In the genomic region with DNA sequence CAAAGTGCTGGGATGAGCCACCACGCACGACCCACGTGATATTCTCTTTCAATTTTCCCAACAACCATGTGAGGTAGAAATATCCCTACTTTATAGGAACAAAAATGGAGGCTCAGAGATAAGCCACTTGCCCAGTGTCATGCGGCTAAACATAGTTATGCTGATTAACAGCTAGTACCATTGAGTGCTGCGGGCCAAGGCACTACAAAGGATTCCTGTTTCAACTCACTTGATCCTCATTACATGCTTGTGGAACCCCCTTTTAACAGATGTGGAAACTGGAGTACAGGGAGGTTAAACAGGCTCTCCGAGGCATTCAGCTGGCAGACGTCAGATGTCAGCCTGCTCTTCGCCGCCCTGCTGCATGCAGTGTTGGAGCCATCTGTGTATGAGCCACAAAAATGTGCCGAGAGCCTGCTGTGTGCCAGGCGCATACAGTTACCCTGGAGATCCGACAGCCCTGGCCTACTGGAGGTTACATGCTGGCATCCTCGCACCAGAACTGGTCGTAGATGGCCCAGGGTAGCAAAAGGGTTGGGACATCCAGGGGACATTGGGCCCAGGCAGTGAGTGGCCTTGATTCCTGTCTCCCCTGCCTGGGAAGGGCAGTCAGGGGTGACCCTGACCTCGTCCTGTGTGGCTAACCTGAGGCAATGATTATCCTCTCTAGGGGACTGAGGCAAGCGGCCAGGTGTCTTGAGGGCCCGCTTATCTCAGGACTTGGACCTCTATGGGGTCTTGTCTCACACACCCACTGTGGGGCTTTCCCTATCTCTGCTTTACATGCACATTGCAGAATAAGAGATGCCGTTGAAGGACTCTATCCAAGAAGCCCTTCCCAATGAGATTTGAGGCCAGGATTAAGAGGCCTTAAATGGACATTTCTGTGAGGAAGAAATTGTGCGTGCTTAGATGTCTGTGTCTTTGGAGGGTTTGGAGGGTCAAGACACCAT, we compare ENCODE assay signal across 25 cellular contexts. TPM values are rescaled to one million over a fixed set of nuclear protein-coding genes. Genes with fewer than 3 reads are reported as not detected.
DNase-seq lines count a peak whose midpoint lies in the region; ATAC-seq, FAIRE-seq and TF ChIP-seq lines count a peak whose summit lies in the region.
"Had no signal": no experiment of that assay in that cellular context is flagged by ENCODE, and none has a peak within 500 bp of the region (broad histone marks: within the 10 kb centered on the region; RNA-seq: fewer than 3 reads in every experiment).

No MANE protein-coding gene starts in this region.

- H2AFZ ChIP-seq in H9 (ENCODE audit: low read length), result no peak overlapping the region
- no peak overlapping the region for H2AFZ ChIP-seq in mesenchymal stem cell (ENCODE audit: low read depth, low read length)

- DNase-seq in AG20443 (ENCODE audit: low spot score), result peak; percentile 47
- DNase-seq in H9, result peak; percentile 31
- peak; percentile 33 for DNase-seq in mesenchymal stem cell
- DNase-seq in CD8-positive, alpha-beta memory T cell, result no peak
- DNase-seq in middle frontal gyrus (ENCODE audit: extremely low spot score, low spot score), result no peak
- no peak for DNase-seq in RCC 7860 (ENCODE audit: low spot score)
- DNase-seq: ACHN; activated CD4-positive, alpha-beta T cell treated with anti-CD3 and anti-CD28 coated beads, Interleukin-2, amount 10 ng/mL, durations not matched to agents 7 days and 5 days; activated naive CD8-positive, alpha-beta T cell treated with anti-CD3 and anti-CD28 coated beads for 36 hours; CD4-positive, alpha-beta T cell; effector CD8-positive, alpha-beta T cell; GDM1; mucosa of descending colon; NCI-H1105; NCI-H2081 treated with DMSO at 0.1 percent for 48 hours; NCI-H510A treated with DMSO at 0.1 percent for 48 hours; stimulated activated CD4-positive, alpha-beta T cell treated with anti-CD3 and anti-CD28 coated beads, Interleukin-4, amount 100 ng/mL, for 1 hour; stimulated activated naive CD4-positive, alpha-beta T cell; T-helper 2 cell; testis had no signal

- FAIRE-seq in RCC 7860 (lab: Jason Lieb, UNC), result no peak

- H4K91ac ChIP-seq in H9 (ENCODE audit: insufficient read length, low read depth, low read length), result no peak overlapping the region
- no peak overlapping the region for H4K91ac ChIP-seq in mesenchymal stem cell (ENCODE audit: low read length)

- H2BK5ac ChIP-seq in H9 (ENCODE audit: insufficient read length, low read length) (no peak overlapping the region), mesenchymal stem cell (ENCODE audit: low read depth, low read length, poor library complexity, severe bottlenecking) (no peak overlapping the region)

- no peaks in the 10 kb centered on the region for H3K23me2 ChIP-seq in H9 (ENCODE audit: insufficient read length, low read depth, low read length, poor library complexity, severe bottlenecking)

- H2BK120ac ChIP-seq in H9 (ENCODE audit: low read depth, low read length, poor library complexity, severe bottlenecking) (no peak overlapping the region), mesenchymal stem cell (ENCODE audit: low read depth, low read length) (no peak overlapping the region)

- intact Hi-C loops in dendritic cell treated with granulocyte-macrophage colony-stimulating factor and Interleukin-4, amounts not matched to agents 40 ng/mL and 50 ng/mL, for 4 days (cut with micrococcal nuclease), result no loop called here

- H3K4me2 ChIP-seq in H9 (ENCODE audit: insufficient read depth, insufficient read length, low read length), result no peak overlapping the region
- no peak overlapping the region for H3K4me2 ChIP-seq in mesenchymal stem cell (ENCODE audit: low read length, poor library complexity, severe bottlenecking)

- no peak overlapping the region for H3T11ph ChIP-seq in H9 (ENCODE audit: low read length)

- H2AK5ac ChIP-seq in H9 (ENCODE audit: insufficient read length, low read length) (no peak overlapping the region), mesenchymal stem cell (ENCODE audit: low read length, severe bottlenecking) (no peak overlapping the region)

- ATAC-seq in HG02852 (IDR thresholded peaks at IDR 0.05; ENCODE audit: unreplicated experiment), result no peak
- ATAC-seq: esophagus mucosa, mucosa of descending colon had no signal

- peaks cover 16 to 27% of the 10 kb centered on the region in 2 experiments for H3K4me1 Mint-ChIP-seq in H9
- peaks cover 60% of the 10 kb centered on the region for H3K4me1 Mint-ChIP-seq in dendritic cell treated with granulocyte-macrophage colony-stimulating factor and Interleukin-4, amounts not matched to agents 40 ng/mL and 50 ng/mL, for 4 days (ENCODE audit: low read depth)
- peaks cover 6 to 13% (median 10%) of the 10 kb centered on the region in 3 donors for H3K4me1 Mint-ChIP-seq in CD8-positive, alpha-beta memory T cell
- H3K4me1 Mint-ChIP-seq: neural crest cell had no signal

- H3K9me3 Mint-ChIP-seq in H9, result no peaks in the 10 kb centered on the region
- no peaks in the 10 kb centered on the region for H3K9me3 Mint-ChIP-seq in dendritic cell treated with granulocyte-macrophage colony-stimulating factor and Interleukin-4, amounts not matched to agents 40 ng/mL and 50 ng/mL, for 4 days
- H3K9me3 Mint-ChIP-seq in CD8-positive, alpha-beta memory T cell, result no peaks in the 10 kb centered on the region
- H3K9me3 Mint-ChIP-seq: activated CD4-positive, alpha-beta T cell treated with anti-CD3 and anti-CD28 coated beads, Interleukin-2, amount 10 ng/mL, durations not matched to agents 7 days and 5 days; activated T-helper 2 cell treated with anti-CD3 and anti-CD28 coated beads, Interferon-gamma antibody, Interleukin-2, Interleukin-4, amounts not matched to agents 10 μg/mL and 5 μg/mL and 100 μg/mL, durations not matched to agents 14 hours and 24 hours and 36 hours; CD4-positive, alpha-beta T cell; neural crest cell had no signal

- no peak overlapping the region for H3K4me3 ChIP-seq in mesenchymal stem cell (ENCODE audit: insufficient read depth in 1 of 2, low read depth in 1 of 2, low read length in 2 of 2)
- no peak overlapping the region for H3K4me3 ChIP-seq in CD8-positive, alpha-beta memory T cell (ENCODE audit: low read length)
- H3K4me3 ChIP-seq: mucosa of descending colon, testis had no signal

- POLR2A ChIA-PET in CD8-positive, alpha-beta memory T cell (lab: Charles Lee), result no interaction called here

- CTCF ChIA-PET in CD8-positive, alpha-beta memory T cell (lab: Charles Lee), result no interaction called here

- H2BK15ac ChIP-seq in H9 (ENCODE audit: low read depth, low read length), result no peak overlapping the region
- H2BK15ac ChIP-seq in mesenchymal stem cell (ENCODE audit: low read depth, poor library complexity, severe bottlenecking), result no peak overlapping the region

- H4K20me1 ChIP-seq in H9 (ENCODE audit: control insufficient read depth, insufficient read depth, insufficient read length), result no peaks in the 10 kb centered on the region

- H3K18ac ChIP-seq in H9 (ENCODE audit: insufficient read length, low read depth, low read length), result no peak overlapping the region
- H3K18ac ChIP-seq in mesenchymal stem cell (ENCODE audit: low read depth in 1 of 2, low read length in 2 of 2), result no peak overlapping the region

- no peak overlapping the region for H3K4me3 Mint-ChIP-seq in H9
- no peak overlapping the region for H3K4me3 Mint-ChIP-seq in dendritic cell treated with granulocyte-macrophage colony-stimulating factor and Interleukin-4, amounts not matched to agents 40 ng/mL and 50 ng/mL, for 4 days
- no peak overlapping the region for H3K4me3 Mint-ChIP-seq in CD8-positive, alpha-beta memory T cell
- H3K4me3 Mint-ChIP-seq: activated CD4-positive, alpha-beta T cell treated with anti-CD3 and anti-CD28 coated beads, Interleukin-2, amount 10 ng/mL, durations not matched to agents 7 days and 5 days; activated naive CD8-positive, alpha-beta T cell treated with anti-CD3 and anti-CD28 coated beads for 36 hours; CD4-positive, alpha-beta T cell; neural crest cell had no signal

- H3K4ac ChIP-seq in H9 (ENCODE audit: low read depth, low read length) (no peak overlapping the region), mesenchymal stem cell (ENCODE audit: low read depth in 1 of 2, low read length in 2 of 2) (no peak overlapping the region)

- peak overlapping the region in 1 of 3 experiments; percentile 11; a peak in 1 of 7 replicates for H3K27ac Mint-ChIP-seq in H9
- H3K27ac Mint-ChIP-seq in dendritic cell treated with granulocyte-macrophage colony-stimulating factor and Interleukin-4, amounts not matched to agents 40 ng/mL and 50 ng/mL, for 4 days, result peak overlapping the region; percentile 14
- no peak overlapping the region for H3K27ac Mint-ChIP-seq in CD8-positive, alpha-beta memory T cell
- H3K27ac Mint-ChIP-seq: activated CD4-positive, alpha-beta T cell treated with anti-CD3 and anti-CD28 coated beads, Interleukin-2, amount 10 ng/mL, durations not matched to agents 7 days and 5 days; activated naive CD8-positive, alpha-beta T cell treated with anti-CD3 and anti-CD28 coated beads for 36 hours; activated T-helper 2 cell treated with anti-CD3 and anti-CD28 coated beads, Interferon-gamma antibody, Interleukin-2, Interleukin-4, amounts not matched to agents 10 μg/mL and 5 μg/mL and 100 μg/mL, durations not matched to agents 14 hours and 24 hours and 36 hours; CD4-positive, alpha-beta T cell had no signal

- no peaks in the 10 kb centered on the region for H3K27me3 ChIP-seq in H9 (ENCODE audit: insufficient read depth, low read length)
- no peaks in the 10 kb centered on the region for H3K27me3 ChIP-seq in mesenchymal stem cell (ENCODE audit: control insufficient read depth in 1 of 2, insufficient read depth in 1 of 2, low read length in 2 of 2)
- H3K27me3 ChIP-seq in CD8-positive, alpha-beta memory T cell (ENCODE audit: insufficient read depth, low read length, poor library complexity, severe bottlenecking), result no peaks in the 10 kb centered on the region
- H3K27me3 ChIP-seq: testis had no signal

- no peaks in the 10 kb centered on the region for H3K36me3 ChIP-seq in mesenchymal stem cell (ENCODE audit: control insufficient read depth in 1 of 2, insufficient read depth in 2 of 2, low read depth in 1 of 2, low read length in 2 of 2)
- H3K36me3 ChIP-seq in CD8-positive, alpha-beta memory T cell (ENCODE audit: insufficient read depth, low read length), result no peaks in the 10 kb centered on the region

- H3K4me1 ChIP-seq in H9 (ENCODE audit: insufficient read depth, low read length), result no peaks in the 10 kb centered on the region
- H3K4me1 ChIP-seq in mesenchymal stem cell (ENCODE audit: control insufficient read depth, insufficient read depth, low read depth, low read length), result peaks cover 11% of the 10 kb centered on the region
- H3K4me1 ChIP-seq in CD8-positive, alpha-beta memory T cell (ENCODE audit: insufficient read depth, low read length), result no peaks in the 10 kb centered on the region
- H3K4me1 ChIP-seq: testis had no signal

- no peak overlapping the region for H3K14ac ChIP-seq in H9 (ENCODE audit: insufficient read depth, low read length)
- H3K14ac ChIP-seq in mesenchymal stem cell (ENCODE audit: low read length in 2 of 2), result peak overlapping the region in 1 of 2 experiments; percentile 45

- H3K9ac ChIP-seq in H9 (ENCODE audit: extremely low read depth, insufficient read length, low read length) (no peak overlapping the region), mesenchymal stem cell (ENCODE audit: low read length) (no peak overlapping the region)

- H3K79me1 ChIP-seq in H9 (ENCODE audit: insufficient read depth, low read depth, low read length, poor library complexity, severe bottlenecking), result no peaks in the 10 kb centered on the region
- no peaks in the 10 kb centered on the region for H3K79me1 ChIP-seq in mesenchymal stem cell (replicated peaks; ENCODE audit: low read length, poor library complexity, severe bottlenecking)

- H2BK20ac ChIP-seq in H9 (ENCODE audit: low read depth, low read length, poor library complexity, severe bottlenecking), result no peak overlapping the region

- H2BK12ac ChIP-seq in H9 (ENCODE audit: insufficient read length, low read depth, low read length) (no peak overlapping the region), mesenchymal stem cell (ENCODE audit: low read length in 2 of 2) (peak overlapping the region in 1 of 2 experiments; percentile 7)

- H4K8ac ChIP-seq in H9 (replicated peaks; ENCODE audit: insufficient read length, low read depth, low read length), result no peak overlapping the region
- no peak overlapping the region for H4K8ac ChIP-seq in mesenchymal stem cell (ENCODE audit: low read length)

- no peak overlapping the region for H3K56ac ChIP-seq in H9 (ENCODE audit: insufficient read length, low read depth, low read length)

- H4K5ac ChIP-seq in H9 (ENCODE audit: insufficient read length, low read depth, low read length), result no peak overlapping the region

- H3K36me3 Mint-ChIP-seq in H9 (ENCODE audit: insufficient read depth in 1 of 3, low read depth in 3 of 3), result no peaks in the 10 kb centered on the region
- no peaks in the 10 kb centered on the region for H3K36me3 Mint-ChIP-seq in dendritic cell treated with granulocyte-macrophage colony-stimulating factor and Interleukin-4, amounts not matched to agents 40 ng/mL and 50 ng/mL, for 4 days (ENCODE audit: low read depth)
- H3K36me3 Mint-ChIP-seq in CD8-positive, alpha-beta memory T cell, result no peaks in the 10 kb centered on the region

- H3K79me2 ChIP-seq in H9 (ENCODE audit: insufficient read depth, low read length), result no peaks in the 10 kb centered on the region

- H3K9me3 ChIP-seq in H9 (ENCODE audit: control insufficient read depth, low read depth, low read length) (no peaks in the 10 kb centered on the region), mesenchymal stem cell (ENCODE audit: control insufficient read depth, low read length) (no peaks in the 10 kb centered on the region)
- H3K9me3 ChIP-seq in CD8-positive, alpha-beta memory T cell (ENCODE audit: low read length), result no peaks in the 10 kb centered on the region
- H3K9me3 ChIP-seq: mucosa of descending colon, testis had no signal

- no peak overlapping the region for H3K23ac ChIP-seq in H9 (ENCODE audit: insufficient read length, low read depth, low read length)
- peak overlapping the region in 1 of 2 experiments; percentile 27 for H3K23ac ChIP-seq in mesenchymal stem cell (ENCODE audit: low read length in 2 of 2)

- whole genome bisulfite sequencing in H9 (ENCODE audit: extremely low coverage, insufficient read length, low lambda C conversion rate), result no CpG with 5 or more reads among the region's 19 CpGs
- 85% methylated on average over 19 of the region's 19 CpGs for WGBS in mesenchymal stem cell

- TF ChIP-seq CTCF in H9 (conservative IDR thresholded peaks at IDR 0.05), result no peak

- peaks cover 4% of the 10 kb centered on the region for H3K27me3 Mint-ChIP-seq in H9 (ENCODE audit: low read depth)
- no peaks in the 10 kb centered on the region for H3K27me3 Mint-ChIP-seq in dendritic cell treated with granulocyte-macrophage colony-stimulating factor and Interleukin-4, amounts not matched to agents 40 ng/mL and 50 ng/mL, for 4 days
- H3K27me3 Mint-ChIP-seq in CD8-positive, alpha-beta memory T cell, result peaks cover 0 to 4% of the 10 kb centered on the region in 2 donors
- H3K27me3 Mint-ChIP-seq: activated CD4-positive, alpha-beta T cell treated with anti-CD3 and anti-CD28 coated beads, Interleukin-2, amount 10 ng/mL, durations not matched to agents 7 days and 5 days; activated naive CD8-positive, alpha-beta T cell treated with anti-CD3 and anti-CD28 coated beads for 36 hours; CD4-positive, alpha-beta T cell had no signal

- H3K27ac ChIP-seq in H9 (ENCODE audit: insufficient read length, low read depth, low read length) (no peak overlapping the region), mesenchymal stem cell (ENCODE audit: low read length, poor library complexity, severe bottlenecking) (no peak overlapping the region)
- H3K27ac ChIP-seq in CD8-positive, alpha-beta memory T cell (ENCODE audit: low read depth, low read length), result no peak overlapping the region
- H3K27ac ChIP-seq: testis had no signal

RNA-seq across cellular contexts. Expression of gene SRGN, which starts 18.5 kb away (rescaled TPM):
- not detected in 2 replicates for total RNA-seq in H9 (2021)
- 1.1 TPM for polyA plus RNA-seq in mesenchymal stem cell (2013, experiment 1 of 2)
- 1.1 TPM for polyA plus RNA-seq in mesenchymal stem cell (2013, experiment 2 of 2)
- total RNA-seq in CD8-positive, alpha-beta memory T cell, result 100 to 1,000 TPM; 659 to 662 TPM
- polyA plus RNA-seq in CD8-positive, alpha-beta memory T cell, result 274 TPM
- total RNA-seq: neural crest cell had no signal

RNA-seq across cellular contexts. Expression of gene VPS26A, which starts 54.6 kb away (rescaled TPM):
- total RNA-seq in H9 (2021), result 41.8 and 43.8 TPM in 2 replicates
- 60.4 TPM for polyA plus RNA-seq in mesenchymal stem cell (2013, experiment 1 of 2)
- polyA plus RNA-seq in mesenchymal stem cell (2013, experiment 2 of 2), result 65.4 TPM
- total RNA-seq in CD8-positive, alpha-beta memory T cell, result 10 to 100 TPM; 44.8 to 46.7 TPM
- 38.6 TPM for polyA plus RNA-seq in CD8-positive, alpha-beta memory T cell

Comparison
In these comparisons a context has a peak if more than half of its experiments do, and no peak if none do; other contexts are left out.
1. DNase-seq: peak in AG20443 (single experiment), H9 (single experiment) and mesenchymal stem cell (single experiment); none in CD8-positive, alpha-beta memory T cell (0 of 5), middle frontal gyrus (single experiment) and RCC 7860 (single experiment).
2. RNA of gene SRGN, which starts 18.5 kb away (total RNA-seq): 659 to 662 TPM in CD8-positive, alpha-beta memory T cell; not detected in H9; every median in the first group is over 100 times any median in the second.